In genomic region chr17:76467366-76467765, GRCh38 we compare ENCODE assay signal across 17 cellular contexts. TPM values are rescaled to one million over a fixed set of nuclear protein-coding genes. Genes with fewer than 3 reads are reported as not detected.
DNase-seq lines count a peak whose midpoint lies in the region; FAIRE-seq and TF ChIP-seq lines count a peak whose summit lies in the region.
"Had no signal": no experiment of that assay in that cellular context is flagged by ENCODE, and none has a peak within 500 bp of the region (broad histone marks: within the 10 kb centered on the region; RNA-seq: fewer than 3 reads in every experiment).

AANAT (plus strand) TSS chr17:76467603; CDS start chr17:76468747, 1,144 bp downstream.

- intact Hi-C loops in A673 (cut with micrococcal nuclease; ENCODE audit: unreplicated experiment): no loop called here
- intact Hi-C loops in kidney (cut with DNase I): no loop called here

- CTCF ChIA-PET in A673 (lab: Charles Lee): interaction anchor here (0.7 to 0.9 kb wide), 3 partner anchors 38 to 217 kb away, joined by 3 to 8 read pairs (median 4); no protein-coding TSS in a partner anchor

- H3K4me1 ChIP-seq in A673 (ENCODE audit: insufficient read depth, low read length, poor library complexity, severe bottlenecking) (peaks cover 10% of the 10 kb centered on the region), kidney (ENCODE audit: control insufficient read depth in 1 of 2, insufficient read depth in 1 of 2, low read depth in 1 of 2, low read length in 2 of 2) (no peaks in the 10 kb centered on the region)
- H3K4me1 ChIP-seq: A549, right lobe of liver had no signal

- H3K9ac ChIP-seq in kidney (ENCODE audit: low read length in 2 of 2): no peak within 1 kb of the TSS

- H3K9me3 ChIP-seq in A673 (ENCODE audit: low read depth, low read length, poor library complexity, severe bottlenecking): no peaks in the 10 kb centered on the region
- H3K9me3 ChIP-seq in kidney (ENCODE audit: control insufficient read depth in 1 of 2, low read length in 2 of 2): no peaks in the 10 kb centered on the region
- H3K9me3 ChIP-seq: A549, right lobe of liver, upper lobe of left lung had no signal

- peak; percentile 55 for DNase-seq in A673 (ENCODE audit: low spot score)
- DNase-seq in H7: peak; percentile 83
- DNase-seq in NCI-H82 treated with DMSO at 0.1 percent for 48 hours (lab: John Stamatoyannopoulos, UW; ENCODE audit: unreplicated experiment): peak; percentile 90
- DNase-seq in kidney: peak; percentile 68
- DNase-seq in AG08395 (ENCODE audit: low spot score): no peak
- no peak for DNase-seq in SKM-1 treated with dmso at 0.1 percent for 144 hours (lab: John Stamatoyannopoulos, UW; ENCODE audit: unreplicated experiment)
- DNase-seq in activated CD4-positive, alpha-beta T cell treated with anti-CD3 and anti-CD28 coated beads for 1 hour: no peak
- DNase-seq in H4 (ENCODE audit: low spot score): no peak
- DNase-seq: activated naive CD8-positive, alpha-beta T cell treated with anti-CD3 and anti-CD28 coated beads for 36 hours; CD4-positive, alpha-beta T cell; NCI-H1417; occipital lobe had no signal

- no peak for FAIRE-seq in kidney (lab: Jason Lieb, UNC)
- FAIRE-seq: A549, colon had no signal

- H3K36me3 ChIP-seq in A673 (ENCODE audit: insufficient read depth, low read length, poor library complexity, severe bottlenecking): no peaks in the 10 kb centered on the region
- no peaks in the 10 kb centered on the region for H3K36me3 ChIP-seq in H7 (replicated peaks; ENCODE audit: control insufficient read depth, insufficient read depth, low read length)
- H3K36me3 ChIP-seq in kidney (ENCODE audit: control insufficient read depth in 1 of 2, insufficient read depth in 2 of 2, low read length in 2 of 2): no peaks in the 10 kb centered on the region
- H3K36me3 ChIP-seq: right lobe of liver had no signal

- H3K4me3 ChIP-seq in A673 (ENCODE audit: low read depth, low read length, poor library complexity, severe bottlenecking): no peak within 1 kb of the TSS
- H3K4me3 ChIP-seq in H7 (ENCODE audit: insufficient read depth, low read depth, low read length): no peak within 1 kb of the TSS
- no peak within 1 kb of the TSS for H3K4me3 ChIP-seq in kidney (ENCODE audit: low read length in 2 of 2)
- H3K4me3 ChIP-seq: A549, right lobe of liver, upper lobe of left lung had no signal

- no TSS peak for BruUV-seq in A673 (replicated peaks; lab: Mats Ljungman, UMichigan)

- no peaks in the 10 kb centered on the region for H3K27me3 ChIP-seq in A673 (replicated peaks; ENCODE audit: insufficient read depth, low read depth, low read length, poor library complexity)
- H3K27me3 ChIP-seq in H7 (ENCODE audit: control insufficient read depth, insufficient read depth, low read length): no peaks in the 10 kb centered on the region; the same call in 1 of the 2 replicates
- H3K27me3 ChIP-seq: right lobe of liver, upper lobe of left lung had no signal

- POLR2A ChIA-PET in A673 (lab: Charles Lee; ENCODE audit: low non-redundant PET): no interaction called here

- peak within 1 kb of the TSS; percentile 57 for H3K27ac ChIP-seq in A673 (ENCODE audit: low read depth, low read length, poor library complexity, severe bottlenecking)
- H3K27ac ChIP-seq in kidney (ENCODE audit: low read depth in 2 of 2, low read length in 2 of 2): no peak within 1 kb of the TSS
- H3K27ac ChIP-seq: A549, right lobe of liver, upper lobe of left lung had no signal

- TF ChIP-seq CTCF in A673 (conservative IDR thresholded peaks at IDR 0.05; ENCODE audit: low read depth, low read length) (no peak), kidney (IDR thresholded peaks at IDR 0.05; ENCODE audit: borderline replicate concordance, extremely low read depth, insufficient read depth) (no peak)

RNA-seq across cellular contexts. Expression of gene AANAT, which starts in this region (rescaled TPM):
- not detected in 2 replicates for total RNA-seq in A673 (2021)
- 0.17 TPM in 1 of 2 replicates, not detected in the other for total RNA-seq in H7 (2014; rRNA removed; shearing (Covaris generic))
- total RNA-seq in kidney: not detected
- not detected for polyA plus RNA-seq in kidney (ENCODE audit: insufficient read depth, low read depth, low replicate concordance)
- total RNA-seq in H4 (2014; rRNA removed; shearing (Covaris generic)): not detected in 2 replicates
- total RNA-seq: Daoy, occipital lobe, right lobe of liver, upper lobe of left lung had no signal

Comparison
In these comparisons a context has a peak if more than half of its experiments do, and no peak if none do; other contexts are left out.
1. Peak in DNase-seq and H3K27ac ChIP-seq in A673; RNA of the gene not detected or under 1 TPM.
2. Peak in DNase-seq in H7; RNA of the gene not detected or under 1 TPM.
3. Peak in DNase-seq in kidney; RNA of the gene not detected or under 1 TPM.